9 cellular contexts compared by ENCODE assay signal in the genomic region with DNA sequence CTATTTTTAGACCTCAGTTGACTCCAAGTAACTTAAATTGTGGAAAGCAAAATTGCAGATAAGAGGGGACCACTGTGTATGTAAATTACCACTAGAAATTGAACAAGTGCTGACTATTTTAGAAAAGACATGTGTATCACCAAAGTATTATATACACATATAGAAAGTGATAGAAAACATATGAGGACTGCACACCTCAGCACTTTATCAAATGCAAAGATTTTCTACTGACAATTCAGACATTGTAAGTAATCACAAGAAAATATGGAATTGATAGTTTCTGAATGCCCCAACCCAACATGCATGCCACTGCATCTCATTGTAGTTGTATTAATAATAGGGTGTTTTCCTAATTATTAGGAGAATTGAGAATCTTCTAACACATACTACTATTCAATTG.
"Had no signal": no experiment of that assay in that cellular context is flagged by ENCODE, and none has a peak within 500 bp of the region (broad histone marks: within the 10 kb centered on the region; RNA-seq: fewer than 3 reads in every experiment).

No MANE protein-coding gene starts in this region.

- H3K9me3 ChIP-seq: HAP-1 had no signal

- H3K4me1 ChIP-seq: HAP-1 had no signal

- H3K9ac ChIP-seq: GM23248, KMS-11 had no signal

- H2AFZ ChIP-seq: GM23248 had no signal

- H3K36me3 ChIP-seq: HAP-1 had no signal

- DNase-seq: GM23248, GOT3, H7, HFFc6, KBM-7 had no signal

- H3K27ac ChIP-seq: GM23248, HL-60, KMS-11 had no signal

- H3K4me2 ChIP-seq: KMS-11 had no signal

- H3K4me3 ChIP-seq: GM23248, HAP-1 had no signal

- ATAC-seq: HCT116 had no signal
